Comparison of ENCODE assay signal across 13 cellular contexts in genomic region chr11:77560605-77561004, GRCh38. TPM values are rescaled to one million over a fixed set of nuclear protein-coding genes. Genes with fewer than 3 reads are reported as not detected.
DNase-seq lines count a peak whose midpoint lies in the region; ATAC-seq, FAIRE-seq and TF ChIP-seq lines count a peak whose summit lies in the region.
"Had no signal": no experiment of that assay in that cellular context is flagged by ENCODE, and none has a peak within 500 bp of the region (broad histone marks: within the 10 kb centered on the region; RNA-seq: fewer than 3 reads in every experiment).

No MANE protein-coding gene starts in this region.

- peak; percentile 78 for FAIRE-seq in H54 (lab: Jason Lieb, UNC)
- FAIRE-seq: colon had no signal

- H3K27ac ChIP-seq in ascending aorta, result no peak overlapping the region
- H3K27ac ChIP-seq: neutrophil had no signal

- H3K27me3 Mint-ChIP-seq in natural killer cell treated with Interleukin-12 subunit alpha and Interleukin-12 subunit beta and Interleukin-15 and Interleukin-18, amount 100 ng/mL, for 72 hours, result peaks cover 12 to 23% of the 10 kb centered on the region in 2 donors

- no peak overlapping the region for H3K4me3 ChIP-seq in foreskin fibroblast (ENCODE audit: low read depth in 1 of 2, low read length in 2 of 2)
- H3K4me3 ChIP-seq in ascending aorta, result no peak overlapping the region

- TF ChIP-seq POLR2A in H54 (IDR thresholded peaks at IDR 0.05; ENCODE audit: low read depth, low read length), result no peak

- peak; percentile 93 for DNase-seq in A172 (ENCODE audit: low spot score)
- DNase-seq in H54 (ENCODE audit: insufficient read length, low spot score), result peak; percentile 40
- peak; percentile 12 to 53 for DNase-seq in SW 1271 (lab: John Stamatoyannopoulos, UW)
- peak; percentile 75 to 85 for DNase-seq in foreskin fibroblast
- DNase-seq in ascending aorta (ENCODE audit: low spot score in 2 of 2), result no peak
- no peak for DNase-seq in natural killer cell treated with Interleukin-12 subunit alpha and Interleukin-12 subunit beta and Interleukin-15 and Interleukin-18, amount 100 ng/mL, for 72 hours (ENCODE audit: low spot score)
- DNase-seq: activated CD4-positive, alpha-beta memory T cell treated with anti-CD3 and anti-CD28 coated beads for 36 hours; NCI-H2171 treated with DMSO at 0.1 percent for 48 hours had no signal

- no peak for TF ChIP-seq CTCF in foreskin fibroblast (IDR thresholded peaks at IDR 0.05; ENCODE audit: low read depth, low read length)
- TF ChIP-seq CTCF in ascending aorta (IDR thresholded peaks at IDR 0.05), result no peak

- H3K4me1 Mint-ChIP-seq in natural killer cell treated with Interleukin-12 subunit alpha and Interleukin-12 subunit beta and Interleukin-15 and Interleukin-18, amount 100 ng/mL, for 72 hours (ENCODE audit: low read depth in 2 of 2), result no peaks in the 10 kb centered on the region

- H3K4me3 Mint-ChIP-seq in natural killer cell treated with Interleukin-12 subunit alpha and Interleukin-12 subunit beta and Interleukin-15 and Interleukin-18, amount 100 ng/mL, for 72 hours, result no peak overlapping the region
- H3K4me3 Mint-ChIP-seq: activated CD4-positive, alpha-beta memory T cell treated with anti-CD3 and anti-CD28 coated beads for 36 hours; T-helper 2 cell treated with Interferon-gamma antibody and Interleukin-4, amounts not matched to agents 5 μg/mL and 100 μg/mL, for 36 hours had no signal

- no peak overlapping the region for H3K27ac Mint-ChIP-seq in natural killer cell treated with Interleukin-12 subunit alpha and Interleukin-12 subunit beta and Interleukin-15 and Interleukin-18, amount 100 ng/mL, for 72 hours
- H3K27ac Mint-ChIP-seq: activated CD4-positive, alpha-beta memory T cell treated with anti-CD3 and anti-CD28 coated beads for 36 hours; T-helper 2 cell treated with Interferon-gamma antibody and Interleukin-4, amounts not matched to agents 5 μg/mL and 100 μg/mL, for 36 hours had no signal

- ATAC-seq in GM19455 (IDR thresholded peaks at IDR 0.05; ENCODE audit: unreplicated experiment), result no peak
- ATAC-seq in natural killer cell treated with Interleukin-12 subunit alpha and Interleukin-12 subunit beta and Interleukin-15 and Interleukin-18, amount 100 ng/mL, for 72 hours, result no peak
- ATAC-seq in HG03439 (IDR thresholded peaks at IDR 0.05; ENCODE audit: unreplicated experiment), result no peak

- no peaks in the 10 kb centered on the region for H3K27me3 ChIP-seq in ascending aorta
- H3K27me3 ChIP-seq: neutrophil had no signal

- H3K36me3 ChIP-seq in ascending aorta, result no peaks in the 10 kb centered on the region
- H3K36me3 ChIP-seq: neutrophil had no signal

- intact Hi-C loops in ascending aorta (cut with DNase I), result no loop called here

- H3K9me3 Mint-ChIP-seq in natural killer cell treated with Interleukin-12 subunit alpha and Interleukin-12 subunit beta and Interleukin-15 and Interleukin-18, amount 100 ng/mL, for 72 hours, result no peaks in the 10 kb centered on the region
- H3K9me3 Mint-ChIP-seq: T-helper 2 cell treated with Interferon-gamma antibody and Interleukin-4, amounts not matched to agents 5 μg/mL and 100 μg/mL, for 36 hours had no signal

- H3K4me1 ChIP-seq in ascending aorta, result no peaks in the 10 kb centered on the region

- H3K36me3 Mint-ChIP-seq in natural killer cell treated with Interleukin-12 subunit alpha and Interleukin-12 subunit beta and Interleukin-15 and Interleukin-18, amount 100 ng/mL, for 72 hours, result peaks cover 5% of the 10 kb centered on the region
- H3K36me3 Mint-ChIP-seq: activated CD4-positive, alpha-beta memory T cell treated with anti-CD3 and anti-CD28 coated beads for 36 hours had no signal

- H3K9me3 ChIP-seq in ascending aorta, result peaks cover 0 to 9% of the 10 kb centered on the region in 2 donors
- H3K9me3 ChIP-seq: neutrophil had no signal

RNA-seq across cellular contexts. Expression of gene AQP11, which starts 29.1 kb away (rescaled TPM):
- total RNA-seq in A172 (2014; rRNA removed; shearing (Covaris generic)), result 5.8 and 8.4 TPM in 2 replicates
- total RNA-seq in ascending aorta, result 0.64 TPM
- total RNA-seq in natural killer cell treated with Interleukin-12 subunit alpha and Interleukin-12 subunit beta and Interleukin-15 and Interleukin-18, amount 100 ng/mL, for 72 hours, result under 1 TPM; 0.17 to 0.20 TPM

Comparison
In these comparisons a context has a peak if more than half of its experiments do, and no peak if none do; other contexts are left out.
1. DNase-seq: peak in A172 (single experiment), H54 (single experiment), SW 1271 (2 of 2) and foreskin fibroblast (2 of 2); none in ascending aorta (0 of 2) and natural killer cell treated with Interleukin-12 subunit alpha and Interleukin-12 subunit beta and Interleukin-15 and Interleukin-18, amount 100 ng/mL, for 72 hours (single experiment).